ENCODE assay signal across 1 cellular context in the genomic region with DNA sequence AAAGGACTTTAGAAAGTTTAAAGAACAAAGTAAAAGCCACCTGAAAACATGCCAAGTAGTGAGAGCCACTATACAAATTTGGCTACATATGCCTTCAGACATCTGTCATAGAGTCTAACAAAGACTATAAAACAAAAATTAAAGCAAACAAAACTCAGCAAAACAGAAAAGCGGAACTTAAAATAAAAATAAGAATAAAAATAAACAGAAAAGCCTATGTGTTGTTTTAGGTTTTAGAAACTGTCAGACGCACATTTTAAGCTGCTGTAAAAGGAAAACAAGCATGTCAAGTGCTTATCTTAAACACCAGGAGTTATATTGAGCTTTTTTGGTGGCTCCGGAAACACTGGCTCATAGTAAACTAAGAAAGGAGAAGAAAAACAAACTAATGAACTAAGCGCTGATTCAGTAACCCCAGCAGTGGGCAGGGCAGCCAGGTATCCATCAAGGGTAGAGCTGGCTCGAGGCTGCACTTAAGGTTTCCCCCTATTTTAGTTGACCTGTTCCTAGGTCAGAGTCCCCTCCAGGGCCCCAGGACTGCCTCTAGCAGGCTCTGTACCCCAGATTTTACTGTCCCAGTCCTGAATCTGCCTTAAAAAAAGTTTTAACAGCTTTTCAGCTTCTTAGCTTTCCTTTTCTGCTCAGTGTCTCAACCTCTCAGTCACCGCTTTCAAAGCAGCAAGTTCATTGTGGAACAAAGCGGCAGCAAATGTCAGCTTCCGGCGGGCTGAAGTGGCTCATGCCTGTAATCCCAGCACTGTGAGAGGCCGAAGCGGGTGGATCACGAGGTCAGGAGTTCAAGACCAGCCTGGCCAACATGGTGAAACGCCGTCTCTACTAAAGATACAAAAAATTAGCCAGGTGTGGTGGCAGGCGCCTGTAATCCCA.
TF ChIP-seq lines count a peak whose summit lies in the region.

No MANE protein-coding gene starts in this region.

TF ChIP-seq in HepG2, 621 proteins besides CTCF, POLR2A, EP300 and RAD21 (continued from another document and continues in another):
- TF ChIP-seq, protein P1, sequence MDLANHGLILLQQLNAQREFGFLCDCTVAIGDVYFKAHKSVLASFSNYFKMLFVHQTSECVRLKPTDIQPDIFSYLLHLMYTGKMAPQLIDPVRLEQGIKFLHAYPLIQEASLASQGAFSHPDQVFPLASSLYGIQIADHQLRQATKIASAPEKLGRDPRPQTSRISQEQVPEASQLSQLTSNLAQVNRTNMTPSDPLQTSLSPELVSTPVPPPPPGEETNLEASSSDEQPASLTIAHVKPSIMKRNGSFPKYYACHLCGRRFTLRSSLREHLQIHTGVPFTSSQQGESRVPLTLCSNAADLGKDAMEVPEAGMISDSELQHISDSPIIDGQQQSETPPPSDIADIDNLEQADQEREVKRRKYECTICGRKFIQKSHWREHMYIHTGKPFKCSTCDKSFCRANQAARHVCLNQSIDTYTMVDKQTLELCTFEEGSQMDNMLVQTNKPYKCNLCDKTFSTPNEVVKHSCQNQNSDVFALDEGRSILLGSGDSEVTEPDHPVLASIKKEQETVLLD (CRISPR knock-in tag; IDR thresholded peaks at IDR 0.05; ENCODE audit: low read depth), result no peak
- no peak for TF ChIP-seq ZMYM4 (CRISPR knock-in tag; IDR thresholded peaks at IDR 0.05)
- TF ChIP-seq U2AF1 (optimal IDR thresholded peaks at IDR 0.05; ENCODE audit: low read depth, low read length), result no peak
- TF ChIP-seq FOXP1 (IDR thresholded peaks at IDR 0.05), result no peak
- peak; percentile 43; the same call in 1 of the 2 replicates for TF ChIP-seq FOXP1 (CRISPR knock-in tag; IDR thresholded peaks at IDR 0.05)
- no peak for TF ChIP-seq DR1 (CRISPR knock-in tag; IDR thresholded peaks at IDR 0.05)
- TF ChIP-seq ZNF605 (CRISPR knock-in tag; IDR thresholded peaks at IDR 0.05), result peak; percentile 61; the same call in 1 of the 2 replicates
- no peak for TF ChIP-seq ZNF558 (CRISPR knock-in tag; IDR thresholded peaks at IDR 0.05; ENCODE audit: borderline replicate concordance)
- no peak for TF ChIP-seq ZNF34 (CRISPR knock-in tag; IDR thresholded peaks at IDR 0.05; ENCODE audit: borderline replicate concordance)
- TF ChIP-seq BRCA1 (CRISPR knock-in tag; IDR thresholded peaks at IDR 0.05), result no peak
- TF ChIP-seq, protein P2, sequence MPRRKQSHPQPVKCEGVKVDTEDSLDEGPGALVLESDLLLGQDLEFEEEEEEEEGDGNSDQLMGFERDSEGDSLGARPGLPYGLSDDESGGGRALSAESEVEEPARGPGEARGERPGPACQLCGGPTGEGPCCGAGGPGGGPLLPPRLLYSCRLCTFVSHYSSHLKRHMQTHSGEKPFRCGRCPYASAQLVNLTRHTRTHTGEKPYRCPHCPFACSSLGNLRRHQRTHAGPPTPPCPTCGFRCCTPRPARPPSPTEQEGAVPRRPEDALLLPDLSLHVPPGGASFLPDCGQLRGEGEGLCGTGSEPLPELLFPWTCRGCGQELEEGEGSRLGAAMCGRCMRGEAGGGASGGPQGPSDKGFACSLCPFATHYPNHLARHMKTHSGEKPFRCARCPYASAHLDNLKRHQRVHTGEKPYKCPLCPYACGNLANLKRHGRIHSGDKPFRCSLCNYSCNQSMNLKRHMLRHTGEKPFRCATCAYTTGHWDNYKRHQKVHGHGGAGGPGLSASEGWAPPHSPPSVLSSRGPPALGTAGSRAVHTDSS (CRISPR knock-in tag; conservative IDR thresholded peaks at IDR 0.05), result no peak
- no peak for TF ChIP-seq PCBP1 (IDR thresholded peaks at IDR 0.05; ENCODE audit: borderline replicate concordance, low read depth, low read length)
- no peak for TF ChIP-seq HMGA1 (CRISPR knock-in tag; conservative IDR thresholded peaks at IDR 0.05)
- TF ChIP-seq SIN3B (IDR thresholded peaks at IDR 0.05; ENCODE audit: low read length), result no peak
- no peak for TF ChIP-seq EZH2 (conservative IDR thresholded peaks at IDR 0.05; ENCODE audit: low read depth, low read length)
- TF ChIP-seq, protein P3, sequence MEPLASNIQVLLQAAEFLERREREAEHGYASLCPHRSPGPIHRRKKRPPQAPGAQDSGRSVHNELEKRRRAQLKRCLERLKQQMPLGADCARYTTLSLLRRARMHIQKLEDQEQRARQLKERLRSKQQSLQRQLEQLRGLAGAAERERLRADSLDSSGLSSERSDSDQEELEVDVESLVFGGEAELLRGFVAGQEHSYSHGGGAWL (CRISPR knock-in tag; IDR thresholded peaks at IDR 0.05), result no peak
- TF ChIP-seq SAP130 (CRISPR knock-in tag; IDR thresholded peaks at IDR 0.05; ENCODE audit: low read depth), result peak; percentile 37; the same call in 1 of the 2 replicates
- TF ChIP-seq, protein P4, sequence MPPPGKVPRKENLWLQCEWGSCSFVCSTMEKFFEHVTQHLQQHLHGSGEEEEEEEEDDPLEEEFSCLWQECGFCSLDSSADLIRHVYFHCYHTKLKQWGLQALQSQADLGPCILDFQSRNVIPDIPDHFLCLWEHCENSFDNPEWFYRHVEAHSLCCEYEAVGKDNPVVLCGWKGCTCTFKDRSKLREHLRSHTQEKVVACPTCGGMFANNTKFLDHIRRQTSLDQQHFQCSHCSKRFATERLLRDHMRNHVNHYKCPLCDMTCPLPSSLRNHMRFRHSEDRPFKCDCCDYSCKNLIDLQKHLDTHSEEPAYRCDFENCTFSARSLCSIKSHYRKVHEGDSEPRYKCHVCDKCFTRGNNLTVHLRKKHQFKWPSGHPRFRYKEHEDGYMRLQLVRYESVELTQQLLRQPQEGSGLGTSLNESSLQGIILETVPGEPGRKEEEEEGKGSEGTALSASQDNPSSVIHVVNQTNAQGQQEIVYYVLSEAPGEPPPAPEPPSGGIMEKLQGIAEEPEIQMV (CRISPR knock-in tag; IDR thresholded peaks at IDR 0.05; ENCODE audit: low read depth), result no peak
- no peak for TF ChIP-seq CBFB (CRISPR knock-in tag; IDR thresholded peaks at IDR 0.05)
- no peak for TF ChIP-seq MXD4 (CRISPR knock-in tag; IDR thresholded peaks at IDR 0.05)
- TF ChIP-seq NR3C1 (CRISPR knock-in tag; IDR thresholded peaks at IDR 0.05), result no peak
- 0 out of 2 replicates have a peak, but pooled peaks have one; percentile 17 for TF ChIP-seq ELF1 (CRISPR knock-in tag; IDR thresholded peaks at IDR 0.05)
- no peak for TF ChIP-seq ZNF256 (CRISPR knock-in tag; conservative IDR thresholded peaks at IDR 0.05)
- no peak for TF ChIP-seq ONECUT2 (CRISPR knock-in tag; IDR thresholded peaks at IDR 0.05)
- TF ChIP-seq ZMAT3 (CRISPR knock-in tag; conservative IDR thresholded peaks at IDR 0.05), result no peak
- TF ChIP-seq ZNF468 (CRISPR knock-in tag; IDR thresholded peaks at IDR 0.05), result no peak
- TF ChIP-seq, protein P5, sequence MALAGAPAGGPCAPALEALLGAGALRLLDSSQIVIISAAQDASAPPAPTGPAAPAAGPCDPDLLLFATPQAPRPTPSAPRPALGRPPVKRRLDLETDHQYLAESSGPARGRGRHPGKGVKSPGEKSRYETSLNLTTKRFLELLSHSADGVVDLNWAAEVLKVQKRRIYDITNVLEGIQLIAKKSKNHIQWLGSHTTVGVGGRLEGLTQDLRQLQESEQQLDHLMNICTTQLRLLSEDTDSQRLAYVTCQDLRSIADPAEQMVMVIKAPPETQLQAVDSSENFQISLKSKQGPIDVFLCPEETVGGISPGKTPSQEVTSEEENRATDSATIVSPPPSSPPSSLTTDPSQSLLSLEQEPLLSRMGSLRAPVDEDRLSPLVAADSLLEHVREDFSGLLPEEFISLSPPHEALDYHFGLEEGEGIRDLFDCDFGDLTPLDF (CRISPR knock-in tag; IDR thresholded peaks at IDR 0.05), result no peak
- TF ChIP-seq, protein P6, sequence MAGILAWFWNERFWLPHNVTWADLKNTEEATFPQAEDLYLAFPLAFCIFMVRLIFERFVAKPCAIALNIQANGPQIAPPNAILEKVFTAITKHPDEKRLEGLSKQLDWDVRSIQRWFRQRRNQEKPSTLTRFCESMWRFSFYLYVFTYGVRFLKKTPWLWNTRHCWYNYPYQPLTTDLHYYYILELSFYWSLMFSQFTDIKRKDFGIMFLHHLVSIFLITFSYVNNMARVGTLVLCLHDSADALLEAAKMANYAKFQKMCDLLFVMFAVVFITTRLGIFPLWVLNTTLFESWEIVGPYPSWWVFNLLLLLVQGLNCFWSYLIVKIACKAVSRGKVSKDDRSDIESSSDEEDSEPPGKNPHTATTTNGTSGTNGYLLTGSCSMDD (CRISPR knock-in tag; IDR thresholded peaks at IDR 0.05), result no peak
- no peak for TF ChIP-seq ATRX (CRISPR knock-in tag; IDR thresholded peaks at IDR 0.05; ENCODE audit: borderline replicate concordance)
- TF ChIP-seq HOXA5 (CRISPR knock-in tag; IDR thresholded peaks at IDR 0.05), result no peak
- TF ChIP-seq BHLHE40 (IDR thresholded peaks at IDR 0.05; ENCODE audit: low read length), result no peak
- TF ChIP-seq ZNF101 (CRISPR knock-in tag; IDR thresholded peaks at IDR 0.05; ENCODE audit: borderline replicate concordance, low read depth), result no peak
- peak; percentile 52 for TF ChIP-seq CBX1 (IDR thresholded peaks at IDR 0.05; ENCODE audit: low read depth)
- peak; percentile 92 for TF ChIP-seq ZMYM3 (CRISPR knock-in tag; IDR thresholded peaks at IDR 0.05)
- TF ChIP-seq RORA (CRISPR knock-in tag; IDR thresholded peaks at IDR 0.05), result no peak
- TF ChIP-seq ZNF263 (CRISPR knock-in tag; IDR thresholded peaks at IDR 0.05), result no peak
- no peak for TF ChIP-seq TBL1XR1 (IDR thresholded peaks at IDR 0.05; ENCODE audit: borderline replicate concordance, low read length, partially characterized antibody)
- 0 out of 2 replicates have a peak, but pooled peaks have one; percentile 34 for TF ChIP-seq HOXA3 (CRISPR knock-in tag; IDR thresholded peaks at IDR 0.05)
- no peak for TF ChIP-seq ZNF841 (CRISPR knock-in tag; IDR thresholded peaks at IDR 0.05; ENCODE audit: borderline replicate concordance)
- TF ChIP-seq ZFP36L1 (CRISPR knock-in tag; IDR thresholded peaks at IDR 0.05), result no peak
- TF ChIP-seq ZBTB38 (CRISPR knock-in tag; IDR thresholded peaks at IDR 0.05), result no peak
- no peak for TF ChIP-seq MEIS2 (CRISPR knock-in tag; IDR thresholded peaks at IDR 0.05)
- no peak for TF ChIP-seq PLRG1 (conservative IDR thresholded peaks at IDR 0.05)
- no peak for TF ChIP-seq ZNF180 (CRISPR knock-in tag; IDR thresholded peaks at IDR 0.05; ENCODE audit: borderline replicate concordance, low read depth)
- TF ChIP-seq SCMH1 (CRISPR knock-in tag; IDR thresholded peaks at IDR 0.05; ENCODE audit: borderline replicate concordance), result no peak
- no peak for TF ChIP-seq ZNF572 (CRISPR knock-in tag; IDR thresholded peaks at IDR 0.05)
- 0 out of 2 replicates have a peak, but pooled peaks have one; percentile 59 for TF ChIP-seq ZNF557 (CRISPR knock-in tag; IDR thresholded peaks at IDR 0.05)
- TF ChIP-seq, protein P7, sequence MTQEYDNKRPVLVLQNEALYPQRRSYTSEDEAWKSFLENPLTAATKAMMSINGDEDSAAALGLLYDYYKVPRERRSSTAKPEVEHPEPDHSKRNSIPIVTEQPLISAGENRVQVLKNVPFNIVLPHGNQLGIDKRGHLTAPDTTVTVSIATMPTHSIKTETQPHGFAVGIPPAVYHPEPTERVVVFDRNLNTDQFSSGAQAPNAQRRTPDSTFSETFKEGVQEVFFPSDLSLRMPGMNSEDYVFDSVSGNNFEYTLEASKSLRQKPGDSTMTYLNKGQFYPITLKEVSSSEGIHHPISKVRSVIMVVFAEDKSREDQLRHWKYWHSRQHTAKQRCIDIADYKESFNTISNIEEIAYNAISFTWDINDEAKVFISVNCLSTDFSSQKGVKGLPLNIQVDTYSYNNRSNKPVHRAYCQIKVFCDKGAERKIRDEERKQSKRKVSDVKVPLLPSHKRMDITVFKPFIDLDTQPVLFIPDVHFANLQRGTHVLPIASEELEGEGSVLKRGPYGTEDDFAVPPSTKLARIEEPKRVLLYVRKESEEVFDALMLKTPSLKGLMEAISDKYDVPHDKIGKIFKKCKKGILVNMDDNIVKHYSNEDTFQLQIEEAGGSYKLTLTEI (CRISPR knock-in tag; conservative IDR thresholded peaks at IDR 0.05), result no peak
- no peak for TF ChIP-seq ZNF33B (CRISPR knock-in tag; IDR thresholded peaks at IDR 0.05)
- no peak for TF ChIP-seq MYNN (CRISPR knock-in tag; IDR thresholded peaks at IDR 0.05; ENCODE audit: low read depth)
- TF ChIP-seq, protein P8, sequence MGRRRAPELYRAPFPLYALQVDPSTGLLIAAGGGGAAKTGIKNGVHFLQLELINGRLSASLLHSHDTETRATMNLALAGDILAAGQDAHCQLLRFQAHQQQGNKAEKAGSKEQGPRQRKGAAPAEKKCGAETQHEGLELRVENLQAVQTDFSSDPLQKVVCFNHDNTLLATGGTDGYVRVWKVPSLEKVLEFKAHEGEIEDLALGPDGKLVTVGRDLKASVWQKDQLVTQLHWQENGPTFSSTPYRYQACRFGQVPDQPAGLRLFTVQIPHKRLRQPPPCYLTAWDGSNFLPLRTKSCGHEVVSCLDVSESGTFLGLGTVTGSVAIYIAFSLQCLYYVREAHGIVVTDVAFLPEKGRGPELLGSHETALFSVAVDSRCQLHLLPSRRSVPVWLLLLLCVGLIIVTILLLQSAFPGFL (CRISPR knock-in tag; IDR thresholded peaks at IDR 0.05), result no peak
- peak; percentile 47; the same call in 1 of the 2 replicates for TF ChIP-seq KDM5B (CRISPR knock-in tag; IDR thresholded peaks at IDR 0.05; ENCODE audit: borderline replicate concordance)
- no peak for TF ChIP-seq ZNF83 (CRISPR knock-in tag; IDR thresholded peaks at IDR 0.05; ENCODE audit: borderline replicate concordance)
- TF ChIP-seq ZNF432 (CRISPR knock-in tag; IDR thresholded peaks at IDR 0.05; ENCODE audit: borderline replicate concordance), result no peak
- TF ChIP-seq ZNF333 (CRISPR knock-in tag; IDR thresholded peaks at IDR 0.05; ENCODE audit: borderline replicate concordance), result no peak
- TF ChIP-seq, protein P9, sequence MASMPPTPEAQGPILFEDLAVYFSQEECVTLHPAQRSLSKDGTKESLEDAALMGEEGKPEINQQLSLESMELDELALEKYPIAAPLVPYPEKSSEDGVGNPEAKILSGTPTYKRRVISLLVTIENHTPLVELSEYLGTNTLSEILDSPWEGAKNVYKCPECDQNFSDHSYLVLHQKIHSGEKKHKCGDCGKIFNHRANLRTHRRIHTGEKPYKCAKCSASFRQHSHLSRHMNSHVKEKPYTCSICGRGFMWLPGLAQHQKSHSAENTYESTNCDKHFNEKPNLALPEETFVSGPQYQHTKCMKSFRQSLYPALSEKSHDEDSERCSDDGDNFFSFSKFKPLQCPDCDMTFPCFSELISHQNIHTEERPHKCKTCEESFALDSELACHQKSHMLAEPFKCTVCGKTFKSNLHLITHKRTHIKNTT (CRISPR knock-in tag; IDR thresholded peaks at IDR 0.05), result no peak
- TF ChIP-seq NFIC (IDR thresholded peaks at IDR 0.05; ENCODE audit: low read length), result no peak
- TF ChIP-seq, protein P10, sequence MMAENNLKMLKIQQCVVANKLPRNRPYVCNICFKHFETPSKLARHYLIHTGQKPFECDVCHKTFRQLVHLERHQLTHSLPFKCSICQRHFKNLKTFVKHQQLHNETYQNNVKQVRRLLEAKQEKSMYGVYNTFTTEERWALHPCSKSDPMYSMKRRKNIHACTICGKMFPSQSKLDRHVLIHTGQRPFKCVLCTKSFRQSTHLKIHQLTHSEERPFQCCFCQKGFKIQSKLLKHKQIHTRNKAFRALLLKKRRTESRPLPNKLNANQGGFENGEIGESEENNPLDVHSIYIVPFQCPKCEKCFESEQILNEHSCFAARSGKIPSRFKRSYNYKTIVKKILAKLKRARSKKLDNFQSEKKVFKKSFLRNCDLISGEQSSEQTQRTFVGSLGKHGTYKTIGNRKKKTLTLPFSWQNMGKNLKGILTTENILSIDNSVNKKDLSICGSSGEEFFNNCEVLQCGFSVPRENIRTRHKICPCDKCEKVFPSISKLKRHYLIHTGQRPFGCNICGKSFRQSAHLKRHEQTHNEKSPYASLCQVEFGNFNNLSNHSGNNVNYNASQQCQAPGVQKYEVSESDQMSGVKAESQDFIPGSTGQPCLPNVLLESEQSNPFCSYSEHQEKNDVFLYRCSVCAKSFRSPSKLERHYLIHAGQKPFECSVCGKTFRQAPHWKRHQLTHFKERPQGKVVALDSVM (CRISPR knock-in tag; IDR thresholded peaks at IDR 0.05), result no peak
- no peak for TF ChIP-seq ZNF484 (CRISPR knock-in tag; IDR thresholded peaks at IDR 0.05; ENCODE audit: borderline replicate concordance, low read depth)
- no peak for TF ChIP-seq RNF2 (conservative IDR thresholded peaks at IDR 0.05; ENCODE audit: low read depth)
